ENCODE assay signal across 8 cellular contexts in genomic region chr9:113221003-113221799, GRCh38. TPM values are rescaled to one million over a fixed set of nuclear protein-coding genes. Genes with fewer than 3 reads are reported as not detected.
A peak's percentile ranks its signal among the peaks of the same experiment; 100 is the strongest.
DNase-seq lines count a peak whose midpoint lies in the region; ATAC-seq and TF ChIP-seq lines count a peak whose summit lies in the region.

Gene FKBP15, minus strand, starts transcription at chr9:113221277. Its CDS starts 34 bp downstream, at chr9:113221243.
Gene SLC31A1, plus strand, starts transcription at chr9:113221544. Its CDS starts 34,605 bp downstream, at chr9:113256149.

- DNase-seq in DMS 273 treated with DMSO at 0.1 percent for 48 hours (lab: John Stamatoyannopoulos, UW) (peak; percentile 93), OCI-M2 (lab: John Stamatoyannopoulos, UW; ENCODE audit: unreplicated experiment) (peak; percentile 67), epithelial cell of proximal tubule (ENCODE audit: low read depth) (peak; percentile 82)
- DNase-seq in activated T-cell treated with anti-CD3 and anti-CD28 coated beads, Interleukin-2, amount 50 U/mL, for 1 hour, result peak; percentile 97
- peak; percentile 98 for DNase-seq in stimulated activated CD8-positive, alpha-beta memory T cell treated with anti-CD3 and anti-CD28 coated beads, Interleukin-4, amount 100 ng/mL, for 48 hours

- H3K9ac ChIP-seq in mucosa of rectum (ENCODE audit: low read depth in 1 of 2, low read length in 2 of 2), result peak within 1 kb of the TSS; percentile 94 to 98

- H3K9me3 ChIP-seq in mucosa of rectum (ENCODE audit: control insufficient read depth in 2 of 2, low read length in 2 of 2), result no peaks in the 10 kb centered on the region

- peak within 1 kb of the TSS; percentile 98 for H3K4me3 ChIP-seq in epithelial cell of proximal tubule (ENCODE audit: low read depth, low read length)
- peak within 1 kb of the TSS; percentile 95 to 96 for H3K4me3 ChIP-seq in mucosa of rectum (ENCODE audit: low read length in 2 of 2)

- H3K27ac Mint-ChIP-seq in IgD-negative memory B cell, result peak within 1 kb of the TSS; percentile 90 to 97 (median 92)

- no peaks in the 10 kb centered on the region for H3K36me3 ChIP-seq in mucosa of rectum (ENCODE audit: control insufficient read depth in 2 of 2, insufficient read depth in 2 of 2, low read length in 2 of 2)

- no peaks in the 10 kb centered on the region for H3K36me3 Mint-ChIP-seq in IgD-negative memory B cell

- H3K27ac ChIP-seq in mucosa of rectum (ENCODE audit: low read depth in 2 of 2, low read length in 2 of 2), result peak within 1 kb of the TSS; percentile 81 to 90

- TF ChIP-seq CTCF in epithelial cell of proximal tubule (conservative IDR thresholded peaks at IDR 0.05; ENCODE audit: low read depth, low read length), result no peak

- H3K4me3 Mint-ChIP-seq in IgD-negative memory B cell, result peak within 1 kb of the TSS; percentile 81 to 99 (median 96)

- ATAC-seq in GM21529 (IDR thresholded peaks at IDR 0.05; ENCODE audit: unreplicated experiment), result peak; percentile 81

- no peaks in the 10 kb centered on the region for H3K27me3 Mint-ChIP-seq in IgD-negative memory B cell

- no peaks in the 10 kb centered on the region for H3K9me3 Mint-ChIP-seq in IgD-negative memory B cell

- H3K27me3 ChIP-seq in mucosa of rectum (ENCODE audit: control insufficient read depth in 2 of 2, insufficient read depth in 2 of 2, low read length in 2 of 2), result no peaks in the 10 kb centered on the region

- H3K4me1 ChIP-seq in mucosa of rectum (ENCODE audit: control insufficient read depth in 2 of 2, insufficient read depth in 2 of 2, low read length in 2 of 2), result peaks cover 4 to 21% of the 10 kb centered on the region in 2 donors

- peaks cover 24 to 35% (median 26%) of the 10 kb centered on the region in 3 donors for H3K4me1 Mint-ChIP-seq in IgD-negative memory B cell

RNA-seq across cellular contexts. Expression of gene FKBP15, which starts in this region (rescaled TPM):
- polyA plus RNA-seq in IgD-negative memory B cell, result 16.8 TPM
- total RNA-seq in epithelial cell of proximal tubule, result 13.3 and 14.6 TPM in 2 replicates

RNA-seq across cellular contexts. Expression of gene SLC31A1, which starts in this region (rescaled TPM):
- polyA plus RNA-seq in IgD-negative memory B cell, result 1.9 TPM
- 8.1 and 15.4 TPM in 2 replicates for total RNA-seq in epithelial cell of proximal tubule

Comparison
In these comparisons a context has a peak if more than half of its experiments do, and no peak if none do; other contexts are left out.
1. Peak in every context shown above with its lines: DNase-seq, ATAC-seq, H3K4me3 ChIP-seq and H3K27ac ChIP-seq.